Comparison of ENCODE assay signal across 8 cellular contexts in the genomic region with DNA sequence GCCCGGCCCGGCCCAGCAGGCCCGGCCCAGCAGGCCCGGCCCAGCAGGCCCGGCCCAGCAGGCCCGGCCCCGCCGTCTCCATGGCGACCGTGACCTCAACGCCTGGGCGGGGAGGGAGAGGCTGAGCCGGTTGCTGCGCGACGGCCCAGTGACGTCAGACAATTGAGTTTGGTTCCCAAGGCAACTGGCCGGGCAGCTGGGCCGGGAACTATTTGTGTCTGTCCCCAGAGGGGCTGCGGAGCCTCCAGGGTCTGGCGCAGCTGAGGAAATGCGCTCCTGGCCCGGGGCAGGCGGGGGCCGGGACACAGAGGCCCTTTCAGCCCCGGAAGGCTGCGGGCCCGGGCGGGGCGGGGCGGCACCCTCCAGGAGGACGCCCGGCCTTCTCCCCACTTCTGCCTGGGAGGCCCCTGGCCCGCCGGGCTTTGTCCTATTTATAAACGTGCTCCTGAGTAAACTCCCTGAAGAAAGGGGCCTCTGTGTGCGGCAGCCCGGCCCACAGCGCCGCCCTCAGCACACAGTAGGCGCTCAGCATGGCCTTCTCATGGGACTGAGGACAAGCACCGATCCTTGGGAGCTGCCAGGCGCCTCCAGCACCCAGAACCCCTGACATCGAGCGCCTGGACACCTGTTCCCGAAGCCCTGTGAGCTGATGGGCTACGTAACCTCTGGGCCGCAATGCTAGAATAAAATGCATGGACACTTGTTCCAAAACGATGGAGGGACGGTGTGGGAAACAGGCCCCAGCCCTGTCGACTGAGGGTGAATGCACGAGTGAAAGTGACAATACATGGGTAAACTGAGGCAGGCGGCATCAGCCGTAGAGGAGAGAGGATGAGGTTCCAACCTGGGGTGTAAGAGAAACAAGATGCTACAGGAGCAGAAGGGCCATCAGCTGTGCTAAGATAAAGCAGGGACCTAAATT. TPM values are rescaled to one million over a fixed set of nuclear protein-coding genes. Genes with fewer than 3 reads are reported as not detected.
A peak's percentile ranks its signal among the peaks of the same experiment; 100 is the strongest.
DNase-seq lines count a peak whose midpoint lies in the region; ATAC-seq, FAIRE-seq and TF ChIP-seq lines count a peak whose summit lies in the region.

No MANE protein-coding gene starts in this region.

- no peak overlapping the region for H2AFZ ChIP-seq in HCT116 (ENCODE audit: low read depth, low read length, poor library complexity, severe bottlenecking)

- no peak for TF ChIP-seq RAD21 in HCT116 (IDR thresholded peaks at IDR 0.05; ENCODE audit: low read depth)

- H3K9me2 ChIP-seq in HCT116 (ENCODE audit: insufficient read depth) = no peaks in the 10 kb centered on the region

- H3K4me2 ChIP-seq in HCT116 (ENCODE audit: low read length) = peak overlapping the region; percentile 92

- peaks cover 25 to 43% of the 10 kb centered on the region in 2 experiments for H3K4me1 ChIP-seq in HCT116 (ENCODE audit: control insufficient read depth in 1 of 2, insufficient read depth in 2 of 2, low read length in 2 of 2)

- POLR2A ChIA-PET in HCT116 (lab: Charles Lee) = interaction anchor here (1.7 kb wide), 1 partner anchor 68 kb away, joined by 6 read pairs; no protein-coding TSS in a partner anchor

- H3K9ac ChIP-seq in HCT116 (ENCODE audit: low read length) (peak overlapping the region; percentile 83), SK-N-MC (ENCODE audit: insufficient read length) (no peak overlapping the region)

- H3K4me3 ChIP-seq in HCT116 (replicated peaks in 1 of 2; ENCODE audit: low read depth in 1 of 2, low read length in 2 of 2) (peak overlapping the region; percentile 46 to 61), SK-N-MC (peak overlapping the region; percentile 59)

- no peaks in the 10 kb centered on the region for H3K27me3 Mint-ChIP-seq in activated naive CD4-positive, alpha-beta T cell treated with anti-CD3 and anti-CD28 coated beads, Interleukin-2, amount 50 U/mL, for 24 hours

- TF ChIP-seq CTCF in HCT116 (IDR thresholded peaks at IDR 0.05 in 2 of 3, conservative IDR thresholded peaks at IDR 0.05 in 1 of 3; ENCODE audit: borderline replicate concordance in 1 of 3, insufficient read depth in 1 of 3, low read depth in 2 of 3, low read length in 2 of 3) (no peak), omental fat pad (IDR thresholded peaks at IDR 0.05) (no peak)

- H3K36me3 Mint-ChIP-seq in activated naive CD4-positive, alpha-beta T cell treated with anti-CD3 and anti-CD28 coated beads, Interleukin-2, amount 50 U/mL, for 24 hours = no peaks in the 10 kb centered on the region

- H3K27ac ChIP-seq in HCT116 (ENCODE audit: low read depth, low read length) (peak overlapping the region; percentile 73), SK-N-MC (no peak overlapping the region), temporal lobe (ENCODE audit: low read depth, low read length) (peak overlapping the region; percentile 99)

- H3K27ac Mint-ChIP-seq in activated naive CD4-positive, alpha-beta T cell treated with anti-CD3 and anti-CD28 coated beads, Interleukin-2, amount 50 U/mL, for 24 hours = peak overlapping the region; percentile 55

- intact Hi-C loops in HCT116 (cut with micrococcal nuclease) = no loop called here

- no peaks in the 10 kb centered on the region for H3K9me3 Mint-ChIP-seq in activated naive CD4-positive, alpha-beta T cell treated with anti-CD3 and anti-CD28 coated beads, Interleukin-2, amount 50 U/mL, for 24 hours

- ATAC-seq in HCT116 (peak; percentile 80), omental fat pad (ENCODE audit: low FRiP score) (peak; percentile 90)

- H3K9me3 ChIP-seq in HCT116 (ENCODE audit: control insufficient read depth in 1 of 2, insufficient read depth in 1 of 2, low read depth in 1 of 2, low read length in 2 of 2) = no peaks in the 10 kb centered on the region
- H3K9me3 ChIP-seq in SK-N-MC (ENCODE audit: low read depth, low read length) = no peaks in the 10 kb centered on the region

- H4K20me1 ChIP-seq in HCT116 (ENCODE audit: insufficient read depth) = no peaks in the 10 kb centered on the region

- H3K36me3 ChIP-seq in HCT116 (ENCODE audit: control insufficient read depth in 1 of 2, insufficient read depth in 2 of 2, low read length in 2 of 2) (no peaks in the 10 kb centered on the region), SK-N-MC (ENCODE audit: insufficient read depth, low read length) (no peaks in the 10 kb centered on the region)

- peaks cover 10% of the 10 kb centered on the region for H3K4me1 Mint-ChIP-seq in activated naive CD4-positive, alpha-beta T cell treated with anti-CD3 and anti-CD28 coated beads, Interleukin-2, amount 50 U/mL, for 24 hours

- no peak for TF ChIP-seq POLR2A in HCT116 (IDR thresholded peaks at IDR 0.05; ENCODE audit: borderline replicate concordance, extremely low read depth, insufficient read depth, insufficient read length)

- no peaks in the 10 kb centered on the region for H3K79me2 ChIP-seq in HCT116 (ENCODE audit: insufficient read depth, low read length)

- CTCF ChIA-PET in HCT116 (lab: Charles Lee) = interaction anchor here (0.6 to 1.5 kb wide), 3 partner anchors 9 to 100 kb away, joined by 3 to 4 read pairs (median 3); no protein-coding TSS in a partner anchor

- H3K27me3 ChIP-seq in HCT116 (ENCODE audit: insufficient read depth, low read length) = no peaks in the 10 kb centered on the region

- BruUV-seq in HCT116 (replicated peaks; lab: Mats Ljungman, UMichigan) = TSS peak; percentile 79

- peak; percentile 56 for FAIRE-seq in G401.6 (lab: Jason Lieb, UNC)

- RAD21 ChIA-PET in HCT116 (lab: Charles Lee; ENCODE audit: low non-redundant PET in 1 of 2, low total read pairs in 2 of 2, uncharacterized antibody in 2 of 2, unreplicated experiment in 2 of 2) = no interaction called here

- DNase-seq in HCT116 (ENCODE audit: low read depth, low spot score) (peak; percentile 94), MV-4-11 (lab: John Stamatoyannopoulos, UW) (peak; percentile 90), SK-N-MC (ENCODE audit: low read depth, low spot score) (peak; percentile 48), glomerular endothelial cell (ENCODE audit: extremely low read depth, low read depth, low spot score) (peak; percentile 77), omental fat pad (ENCODE audit: low spot score) (peak; percentile 100)

- peak overlapping the region; percentile 68 for H3K4me3 Mint-ChIP-seq in activated naive CD4-positive, alpha-beta T cell treated with anti-CD3 and anti-CD28 coated beads, Interleukin-2, amount 50 U/mL, for 24 hours

TF ChIP-seq in HCT116, 20 proteins besides CTCF, POLR2A, EP300 and RAD21:
- TF ChIP-seq ZFX (IDR thresholded peaks at IDR 0.05) = peak; percentile 35; the same call in 1 of the 2 replicates
- no peak for TF ChIP-seq ZNF274 (IDR thresholded peaks at IDR 0.05; ENCODE audit: low read depth, low read length)
- 0 out of 2 replicates have a peak, but pooled peaks have one; percentile 3 for TF ChIP-seq POLR2AphosphoS5 (IDR thresholded peaks at IDR 0.05; ENCODE audit: low read depth, low read length)

RNA-seq across cellular contexts. Expression of a gene that starts 12.3 kb away (rescaled TPM):
- total RNA-seq in HCT116 (2021; ENCODE audit: unreplicated experiment) = not detected
- not detected in 2 replicates for polyA plus RNA-seq in HCT116 (2012)
- total RNA-seq in glomerular endothelial cell = not detected in 2 replicates
- total RNA-seq in omental fat pad = not detected
- not detected for total RNA-seq in temporal lobe

Comparison
In these comparisons a context has a peak if more than half of its experiments do, and no peak if none do; other contexts are left out.
1. DNase-seq: peak in every context shown above with its lines; median percentile 100 in omental fat pad; 94 in HCT116; 90 in MV-4-11; 77 in glomerular endothelial cell; 48 in SK-N-MC.